1 cellular context compared by ENCODE assay signal in the genomic region with DNA sequence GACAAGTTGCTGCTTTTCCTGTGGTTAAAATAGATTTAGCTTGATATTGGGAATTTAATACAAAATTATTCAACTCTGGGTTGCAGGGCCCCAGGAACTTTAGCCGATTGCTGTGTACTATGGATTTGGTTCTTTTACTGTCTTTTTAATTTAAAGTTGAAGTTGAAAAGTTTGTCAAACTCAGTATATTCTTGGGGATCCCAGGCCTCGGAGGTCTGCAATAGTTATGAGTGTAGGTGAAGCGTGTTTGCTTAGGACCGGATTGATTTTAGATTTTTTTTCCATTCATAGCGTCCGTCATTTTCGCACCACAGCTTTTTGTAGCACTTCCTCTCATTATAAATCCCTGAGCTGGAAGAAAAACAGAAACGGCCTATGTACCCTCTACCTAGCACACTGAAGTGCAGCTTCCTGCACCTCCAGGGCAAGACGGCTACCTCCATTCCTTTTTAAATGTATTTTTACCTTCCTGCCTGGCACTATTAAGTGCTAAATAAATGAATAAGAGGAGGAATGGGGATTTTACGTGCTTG.
TF ChIP-seq lines count a peak whose summit lies in the region.

No MANE protein-coding gene starts in this region.

TF ChIP-seq in H1, 55 proteins besides CTCF, POLR2A, EP300 and RAD21 (continued from another document):
- TF ChIP-seq, protein P1, sequence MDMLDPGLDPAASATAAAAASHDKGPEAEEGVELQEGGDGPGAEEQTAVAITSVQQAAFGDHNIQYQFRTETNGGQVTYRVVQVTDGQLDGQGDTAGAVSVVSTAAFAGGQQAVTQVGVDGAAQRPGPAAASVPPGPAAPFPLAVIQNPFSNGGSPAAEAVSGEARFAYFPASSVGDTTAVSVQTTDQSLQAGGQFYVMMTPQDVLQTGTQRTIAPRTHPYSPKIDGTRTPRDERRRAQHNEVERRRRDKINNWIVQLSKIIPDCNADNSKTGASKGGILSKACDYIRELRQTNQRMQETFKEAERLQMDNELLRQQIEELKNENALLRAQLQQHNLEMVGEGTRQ (IDR thresholded peaks at IDR 0.05; ENCODE audit: low read length) = no peak
- no peak for TF ChIP-seq BCL11A (IDR thresholded peaks at IDR 0.05; ENCODE audit: low read depth in 2 of 2, low read length in 2 of 2)
- TF ChIP-seq CHD2 (IDR thresholded peaks at IDR 0.05; ENCODE audit: low read length) = no peak
- TF ChIP-seq KDM4A (IDR thresholded peaks at IDR 0.05; ENCODE audit: low read depth, low read length, severe bottlenecking) = no peak
- no peak for TF ChIP-seq SIRT6 (IDR thresholded peaks at IDR 0.05; ENCODE audit: low read length)
- TF ChIP-seq, protein P2, sequence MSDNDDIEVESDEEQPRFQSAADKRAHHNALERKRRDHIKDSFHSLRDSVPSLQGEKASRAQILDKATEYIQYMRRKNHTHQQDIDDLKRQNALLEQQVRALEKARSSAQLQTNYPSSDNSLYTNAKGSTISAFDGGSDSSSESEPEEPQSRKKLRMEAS (IDR thresholded peaks at IDR 0.05) = no peak
- TF ChIP-seq CBX8 (IDR thresholded peaks at IDR 0.05; ENCODE audit: borderline replicate concordance, low read depth, low read length) = no peak
- TF ChIP-seq JUN (IDR thresholded peaks at IDR 0.05; ENCODE audit: low read depth, low read length) = no peak
